ENCODE assay signal across 16 cellular contexts in the genomic region with DNA sequence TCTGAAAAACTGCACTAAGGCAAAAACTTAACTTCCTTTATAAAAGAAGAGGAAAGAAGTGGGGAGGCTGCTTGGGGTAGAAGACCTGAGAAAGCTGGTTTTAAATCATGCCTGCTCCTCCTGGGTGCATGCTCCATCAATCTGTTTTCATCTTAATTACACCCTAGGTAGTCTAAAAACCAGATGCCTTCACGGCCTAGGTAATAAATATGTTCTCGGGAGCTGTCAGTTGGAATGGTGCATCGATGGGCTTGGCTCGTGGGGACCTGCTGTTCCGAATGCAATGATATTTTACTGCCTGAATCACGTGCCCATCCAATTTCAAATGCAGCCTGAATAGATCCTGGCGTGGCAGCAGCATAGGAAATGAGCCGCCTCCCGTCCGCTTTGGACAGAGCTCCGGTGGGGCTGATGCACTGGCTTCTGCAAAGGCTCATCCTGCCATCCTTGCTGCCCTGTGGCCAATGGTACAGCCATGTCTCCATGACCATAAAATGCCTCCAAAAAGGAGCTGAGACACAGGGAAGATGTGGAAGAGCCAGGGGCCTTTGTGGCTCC. TPM values are rescaled to one million over a fixed set of nuclear protein-coding genes. Genes with fewer than 3 reads are reported as not detected.
DNase-seq lines count a peak whose midpoint lies in the region; TF ChIP-seq lines count a peak whose summit lies in the region.
"Had no signal": no experiment of that assay in that cellular context is flagged by ENCODE, and none has a peak within 500 bp of the region (broad histone marks: within the 10 kb centered on the region; RNA-seq: fewer than 3 reads in every experiment).

No MANE protein-coding gene starts in this region.

- H3K4me2 ChIP-seq in mesenchymal stem cell (ENCODE audit: low read length, poor library complexity, severe bottlenecking) = no peak overlapping the region
- H3K4me2 ChIP-seq: A549 had no signal

- H3K4me1 ChIP-seq in HEK293 (ENCODE audit: control insufficient read depth, insufficient read depth, low read length) = peaks cover 29% of the 10 kb centered on the region
- H3K4me1 ChIP-seq in mesenchymal stem cell (ENCODE audit: control insufficient read depth, insufficient read depth, low read depth, low read length) = peaks cover 41% of the 10 kb centered on the region
- H3K4me1 ChIP-seq in A673 (ENCODE audit: insufficient read depth, low read length, poor library complexity, severe bottlenecking) = peaks cover 40% of the 10 kb centered on the region
- H3K4me1 ChIP-seq: HAP-1 had no signal

- CTCF ChIA-PET in HEK293 (lab: Yijun Ruan, JAX) = interaction anchor here (7.8 kb wide), 1 partner anchor 30 kb away, joined by 69 read pairs; no protein-coding TSS in a partner anchor
- CTCF ChIA-PET in RWPE1 (lab: Yijun Ruan, JAX) = no interaction called here
- CTCF ChIA-PET in A673 (lab: Charles Lee) = no interaction called here

- BruUV-seq in A673 (replicated peaks; lab: Mats Ljungman, UMichigan) = no TSS peak

- no peak overlapping the region for H2BK12ac ChIP-seq in mesenchymal stem cell (ENCODE audit: low read length in 2 of 2)

- H3K4ac ChIP-seq in mesenchymal stem cell (ENCODE audit: low read depth in 1 of 2, low read length in 2 of 2) = no peak overlapping the region

- intact Hi-C loops in A673 (cut with micrococcal nuclease; ENCODE audit: unreplicated experiment) = no loop called here

- no peak overlapping the region for H3K4me3 ChIP-seq in HEK293 (ENCODE audit: low read depth, low read length)
- no peak overlapping the region for H3K4me3 ChIP-seq in mesenchymal stem cell (ENCODE audit: insufficient read depth in 1 of 2, low read depth in 1 of 2, low read length in 2 of 2)
- no peak overlapping the region for H3K4me3 ChIP-seq in A673 (ENCODE audit: low read depth, low read length, poor library complexity, severe bottlenecking)
- H3K4me3 ChIP-seq: A549, HAP-1, K562 had no signal

- POLR2A ChIA-PET in HEK293 (lab: Yijun Ruan, JAX) = interaction anchor here (1.1 kb wide), 1 partner anchor 10 kb away, joined by 3 read pairs; no protein-coding TSS in a partner anchor
- POLR2A ChIA-PET in RWPE1 (lab: Yijun Ruan, JAX; ENCODE audit: low non-redundant PET) = no interaction called here
- POLR2A ChIA-PET in A673 (lab: Charles Lee; ENCODE audit: low non-redundant PET) = no interaction called here

- H3K18ac ChIP-seq in mesenchymal stem cell (ENCODE audit: low read depth in 1 of 2, low read length in 2 of 2) = no peak overlapping the region

- H4K91ac ChIP-seq in mesenchymal stem cell (ENCODE audit: low read length) = no peak overlapping the region

- peak overlapping the region; percentile 40 for H2AK5ac ChIP-seq in mesenchymal stem cell (ENCODE audit: low read length, severe bottlenecking)

- no peak overlapping the region for H3K14ac ChIP-seq in mesenchymal stem cell (ENCODE audit: low read length in 2 of 2)

- no peak overlapping the region for H2AFZ ChIP-seq in mesenchymal stem cell (ENCODE audit: low read depth, low read length)

- WGBS in mesenchymal stem cell = 95% methylated on average over 11 of the region's 11 CpGs

- no peak overlapping the region for H2BK5ac ChIP-seq in mesenchymal stem cell (ENCODE audit: low read depth, low read length, poor library complexity, severe bottlenecking)

- DNase-seq in D341Med (ENCODE audit: low spot score) (peak; percentile 18), RWPE1 (ENCODE audit: low spot score) (no peak), mesenchymal stem cell (no peak), DMS53 (lab: John Stamatoyannopoulos, UW) (no peak), NCI-H69 (lab: John Stamatoyannopoulos, UW) (no peak), A673 (ENCODE audit: low spot score) (no peak), NOMO-1 (lab: John Stamatoyannopoulos, UW; ENCODE audit: unreplicated experiment in 2 of 2) (no peak)
- DNase-seq: Caco-2; CD8-positive, alpha-beta memory T cell; DMS79 treated with DMSO at 0.1 percent for 48 hours; EL; GOT3 had no signal

- H3K23ac ChIP-seq in mesenchymal stem cell (ENCODE audit: low read length in 2 of 2) = no peak overlapping the region

- no peak overlapping the region for H2BK120ac ChIP-seq in mesenchymal stem cell (ENCODE audit: low read depth, low read length)

- no peaks in the 10 kb centered on the region for H3K27me3 ChIP-seq in mesenchymal stem cell (ENCODE audit: control insufficient read depth in 1 of 2, insufficient read depth in 1 of 2, low read length in 2 of 2)
- no peaks in the 10 kb centered on the region for H3K27me3 ChIP-seq in A673 (replicated peaks; ENCODE audit: insufficient read depth, low read depth, low read length, poor library complexity)

- TF ChIP-seq CTCF in HEK293 (tag by site-specific recombination; IDR thresholded peaks at IDR 0.05) (no peak), RWPE1 (conservative IDR thresholded peaks at IDR 0.05; ENCODE audit: low read depth) (no peak), A673 (conservative IDR thresholded peaks at IDR 0.05; ENCODE audit: low read depth, low read length) (no peak)

- no peak overlapping the region for H3K9ac ChIP-seq in mesenchymal stem cell (ENCODE audit: low read length)

- H2BK15ac ChIP-seq in mesenchymal stem cell (ENCODE audit: low read depth, poor library complexity, severe bottlenecking) = no peak overlapping the region

- no peaks in the 10 kb centered on the region for H3K9me3 ChIP-seq in HEK293 (ENCODE audit: control insufficient read depth, insufficient read depth, low read depth, low read length)
- H3K9me3 ChIP-seq in mesenchymal stem cell (ENCODE audit: control insufficient read depth, low read length) = no peaks in the 10 kb centered on the region
- H3K9me3 ChIP-seq in A673 (ENCODE audit: low read depth, low read length, poor library complexity, severe bottlenecking) = no peaks in the 10 kb centered on the region
- H3K9me3 ChIP-seq: A549, Caco-2, HAP-1 had no signal

- H3K27ac ChIP-seq in HEK293 (ENCODE audit: extremely low read depth, low read depth, low read length) (no peak overlapping the region), RWPE1 (peak overlapping the region; percentile 99), mesenchymal stem cell (ENCODE audit: low read length, poor library complexity, severe bottlenecking) (no peak overlapping the region), A673 (ENCODE audit: low read depth, low read length, poor library complexity, severe bottlenecking) (no peak overlapping the region)

- H3K79me1 ChIP-seq in mesenchymal stem cell (replicated peaks; ENCODE audit: low read length, poor library complexity, severe bottlenecking) = peaks cover 34% of the 10 kb centered on the region

- no peak overlapping the region for H4K8ac ChIP-seq in mesenchymal stem cell (ENCODE audit: low read length)

- H3K36me3 ChIP-seq in HEK293 (ENCODE audit: control insufficient read depth in 2 of 2, insufficient read depth in 1 of 2, low read length in 2 of 2) (peaks cover 11 to 94% of the 10 kb centered on the region in 2 experiments), mesenchymal stem cell (ENCODE audit: control insufficient read depth in 1 of 2, insufficient read depth in 2 of 2, low read depth in 1 of 2, low read length in 2 of 2) (peaks cover 52 to 84% of the 10 kb centered on the region in 2 experiments), A673 (ENCODE audit: insufficient read depth, low read length, poor library complexity, severe bottlenecking) (peaks cover 73% of the 10 kb centered on the region)

TF ChIP-seq in HEK293, 187 proteins besides CTCF, POLR2A, EP300 and RAD21:
- TF ChIP-seq, protein P1, sequence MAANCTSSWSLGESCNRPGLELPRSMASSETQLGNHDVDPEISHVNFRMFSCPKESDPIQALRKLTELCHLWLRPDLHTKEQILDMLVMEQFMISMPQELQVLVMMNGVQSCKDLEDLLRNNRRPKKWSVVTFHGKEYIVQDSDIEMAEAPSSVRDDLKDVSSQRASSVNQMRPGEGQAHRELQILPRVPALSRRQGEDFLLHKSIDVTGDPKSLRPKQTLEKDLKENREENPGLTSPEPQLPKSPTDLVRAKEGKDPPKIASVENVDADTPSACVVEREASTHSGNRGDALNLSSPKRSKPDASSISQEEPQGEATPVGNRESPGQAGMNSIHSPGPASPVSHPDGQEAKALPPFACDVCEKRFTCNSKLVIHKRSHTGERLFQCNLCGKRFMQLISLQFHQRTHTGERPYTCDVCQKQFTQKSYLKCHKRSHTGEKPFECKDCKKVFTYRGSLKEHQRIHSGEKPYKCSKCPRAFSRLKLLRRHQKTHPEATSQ (tag by site-specific recombination; IDR thresholded peaks at IDR 0.05) = no peak
- TF ChIP-seq, protein P2, sequence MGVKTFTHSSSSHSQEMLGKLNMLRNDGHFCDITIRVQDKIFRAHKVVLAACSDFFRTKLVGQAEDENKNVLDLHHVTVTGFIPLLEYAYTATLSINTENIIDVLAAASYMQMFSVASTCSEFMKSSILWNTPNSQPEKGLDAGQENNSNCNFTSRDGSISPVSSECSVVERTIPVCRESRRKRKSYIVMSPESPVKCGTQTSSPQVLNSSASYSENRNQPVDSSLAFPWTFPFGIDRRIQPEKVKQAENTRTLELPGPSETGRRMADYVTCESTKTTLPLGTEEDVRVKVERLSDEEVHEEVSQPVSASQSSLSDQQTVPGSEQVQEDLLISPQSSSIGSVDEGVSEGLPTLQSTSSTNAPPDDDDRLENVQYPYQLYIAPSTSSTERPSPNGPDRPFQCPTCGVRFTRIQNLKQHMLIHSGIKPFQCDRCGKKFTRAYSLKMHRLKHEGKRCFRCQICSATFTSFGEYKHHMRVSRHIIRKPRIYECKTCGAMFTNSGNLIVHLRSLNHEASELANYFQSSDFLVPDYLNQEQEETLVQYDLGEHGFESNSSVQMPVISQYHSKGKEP (tag by site-specific recombination; IDR thresholded peaks at IDR 0.05) = peak; percentile 50; the same call in 1 of the 2 replicates
- TF ChIP-seq OSR2 (tag by site-specific recombination; IDR thresholded peaks at IDR 0.05) (peak; percentile 87), ZIC2 (tag by site-specific recombination; IDR thresholded peaks at IDR 0.05) (peak; percentile 72), SP7 (tag by site-specific recombination; IDR thresholded peaks at IDR 0.05) (peak; percentile 61), ZNF561 (tag by site-specific recombination; IDR thresholded peaks at IDR 0.05; ENCODE audit: borderline replicate concordance) (peak; percentile 33; the same call in 1 of the 2 replicates), ZNF324 (tag by site-specific recombination; IDR thresholded peaks at IDR 0.05) (no peak), ZBTB8A (tag by site-specific recombination; IDR thresholded peaks at IDR 0.05) (0 out of 2 replicates have a peak, but pooled peaks have one; percentile 17)

RNA-seq across cellular contexts. Expression of a gene that starts 18.8 kb away (rescaled TPM):
- polyA plus RNA-seq in mesenchymal stem cell (2013, experiment 1 of 2) = 10.1 TPM
- polyA plus RNA-seq in mesenchymal stem cell (2013, experiment 2 of 2) = 10.3 TPM
- 49.4 and 49.5 TPM in 2 replicates for total RNA-seq in A673 (2021)

RNA-seq across cellular contexts. Expression of a gene that starts 42.8 kb away (rescaled TPM):
- polyA plus RNA-seq in mesenchymal stem cell (2013, experiment 1 of 2) = 0.23 TPM
- 0.15 TPM for polyA plus RNA-seq in mesenchymal stem cell (2013, experiment 2 of 2)
- 0.26 and 0.31 TPM in 2 replicates for total RNA-seq in A673 (2021)
- total RNA-seq: K562 had no signal
- polyA plus RNA-seq: CD8-positive, alpha-beta memory T cell had no signal

RNA-seq across cellular contexts. Expression of a gene that starts 58.4 kb away (rescaled TPM):
- polyA plus RNA-seq in mesenchymal stem cell (2013, experiment 1 of 2) = 7,126 TPM
- 6,723 TPM for polyA plus RNA-seq in mesenchymal stem cell (2013, experiment 2 of 2)
- total RNA-seq in A673 (2021) = 2,855 and 3,247 TPM in 2 replicates
